Comparison of ENCODE assay signal across 11 cellular contexts in the genomic region with DNA sequence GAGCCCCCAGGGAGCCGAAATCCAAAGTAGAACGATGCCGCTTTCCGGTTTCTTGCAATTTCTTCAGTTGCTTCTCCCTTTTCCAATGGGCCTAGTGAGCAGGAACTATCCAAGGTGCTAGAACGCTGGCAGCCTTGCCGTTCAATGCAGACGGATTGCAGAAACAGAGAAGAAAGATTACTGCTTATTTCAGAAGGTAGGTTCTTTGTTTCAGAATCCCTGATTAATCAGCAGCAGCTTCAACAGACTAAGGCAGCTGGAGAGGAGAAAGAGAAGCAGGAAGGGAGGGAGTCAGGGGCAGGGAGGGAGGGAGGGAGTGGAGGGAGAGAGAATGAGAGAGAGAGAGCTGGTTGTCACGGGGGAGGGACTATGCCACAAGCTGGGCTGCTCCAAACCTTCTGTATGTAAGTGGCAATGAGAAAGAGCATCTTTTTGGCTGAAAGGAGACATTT. TPM values are rescaled to one million over a fixed set of nuclear protein-coding genes. Genes with fewer than 3 reads are reported as not detected.
DNase-seq lines count a peak whose midpoint lies in the region; TF ChIP-seq lines count a peak whose summit lies in the region.
"Had no signal": no experiment of that assay in that cellular context is flagged by ENCODE, and none has a peak within 500 bp of the region (broad histone marks: within the 10 kb centered on the region; RNA-seq: fewer than 3 reads in every experiment).

No MANE protein-coding gene starts in this region.

- H3K4me3 Mint-ChIP-seq in activated CD4-positive, alpha-beta memory T cell treated with anti-CD3 and anti-CD28 coated beads for 36 hours, result no peak overlapping the region
- no peak overlapping the region for H3K4me3 Mint-ChIP-seq in activated CD4-positive, alpha-beta memory T cell treated with anti-CD3 and anti-CD28 coated beads, Interleukin-2, amount 10 ng/mL, durations not matched to agents 7 days and 5 days
- H3K4me3 Mint-ChIP-seq in nephron progenitor cell, result no peak overlapping the region

- POLR2A ChIA-PET in activated CD4-positive, alpha-beta memory T cell treated with anti-CD3 and anti-CD28 coated beads for 36 hours (lab: Charles Lee), result no interaction called here
- POLR2A ChIA-PET in activated CD4-positive, alpha-beta memory T cell treated with anti-CD3 and anti-CD28 coated beads, Interleukin-2, amount 10 ng/mL, durations not matched to agents 7 days and 5 days (lab: Charles Lee), result no interaction called here

- no peak overlapping the region for H3K4me3 ChIP-seq in cardiac fibroblast (replicated peaks in 1 of 2; ENCODE audit: low read depth in 2 of 2, low read length in 2 of 2)
- no peak overlapping the region for H3K4me3 ChIP-seq in prostate gland
- H3K4me3 ChIP-seq: BLaER1 treated with 17β-estradiol and CSF1 and Interleukin-3, amounts not matched to agents 10 nM and 100 nM had no signal

- H3K27ac Mint-ChIP-seq in activated CD4-positive, alpha-beta memory T cell treated with anti-CD3 and anti-CD28 coated beads for 36 hours, result no peak overlapping the region
- H3K27ac Mint-ChIP-seq in activated CD4-positive, alpha-beta memory T cell treated with anti-CD3 and anti-CD28 coated beads, Interleukin-2, amount 10 ng/mL, durations not matched to agents 7 days and 5 days, result no peak overlapping the region
- H3K27ac Mint-ChIP-seq in nephron progenitor cell, result no peak overlapping the region

- H3K36me3 ChIP-seq in prostate gland, result no peaks in the 10 kb centered on the region
- H3K36me3 ChIP-seq: BLaER1 treated with 17β-estradiol and CSF1 and Interleukin-3, amounts not matched to agents 10 nM and 100 nM had no signal

- H3K9me3 Mint-ChIP-seq in activated CD4-positive, alpha-beta memory T cell treated with anti-CD3 and anti-CD28 coated beads for 36 hours, result no peaks in the 10 kb centered on the region
- H3K9me3 Mint-ChIP-seq in activated CD4-positive, alpha-beta memory T cell treated with anti-CD3 and anti-CD28 coated beads, Interleukin-2, amount 10 ng/mL, durations not matched to agents 7 days and 5 days, result no peaks in the 10 kb centered on the region
- no peaks in the 10 kb centered on the region for H3K9me3 Mint-ChIP-seq in nephron progenitor cell

- peaks cover 20% of the 10 kb centered on the region for H3K27me3 Mint-ChIP-seq in activated CD4-positive, alpha-beta memory T cell treated with anti-CD3 and anti-CD28 coated beads for 36 hours
- H3K27me3 Mint-ChIP-seq in activated CD4-positive, alpha-beta memory T cell treated with anti-CD3 and anti-CD28 coated beads, Interleukin-2, amount 10 ng/mL, durations not matched to agents 7 days and 5 days, result peaks cover 3% of the 10 kb centered on the region
- peaks cover 11% of the 10 kb centered on the region for H3K27me3 Mint-ChIP-seq in nephron progenitor cell (ENCODE audit: low read depth, poor library complexity)

- no peaks in the 10 kb centered on the region for H3K27me3 ChIP-seq in prostate gland (replicated peaks; ENCODE audit: insufficient read depth)
- H3K27me3 ChIP-seq: BLaER1 treated with 17β-estradiol and CSF1 and Interleukin-3, amounts not matched to agents 10 nM and 100 nM had no signal

- H3K9me3 ChIP-seq in prostate gland, result no peaks in the 10 kb centered on the region
- H3K9me3 ChIP-seq: BLaER1 treated with 17β-estradiol and CSF1 and Interleukin-3, amounts not matched to agents 10 nM and 100 nM had no signal

- no peak overlapping the region for H3K27ac ChIP-seq in prostate gland
- H3K27ac ChIP-seq: BLaER1 treated with 17β-estradiol and CSF1 and Interleukin-3, amounts not matched to agents 10 nM and 100 nM had no signal

- CTCF ChIA-PET in activated CD4-positive, alpha-beta memory T cell treated with anti-CD3 and anti-CD28 coated beads for 36 hours (lab: Charles Lee), result no interaction called here
- CTCF ChIA-PET in activated CD4-positive, alpha-beta memory T cell treated with anti-CD3 and anti-CD28 coated beads, Interleukin-2, amount 10 ng/mL, durations not matched to agents 7 days and 5 days (lab: Charles Lee), result no interaction called here

- 11% methylated on average over 8 of the region's 8 CpGs for WGBS in prostate gland

- intact Hi-C loops in activated CD4-positive, alpha-beta memory T cell treated with anti-CD3 and anti-CD28 coated beads for 36 hours (cut with micrococcal nuclease), result no loop called here
- intact Hi-C loops in prostate gland (cut with DNase I), result no loop called here

- DNase-seq in activated CD4-positive, alpha-beta memory T cell treated with anti-CD3 and anti-CD28 coated beads for 36 hours, result peak; percentile 17
- no peak for DNase-seq in activated CD4-positive, alpha-beta memory T cell treated with anti-CD3 and anti-CD28 coated beads, Interleukin-2, amount 10 ng/mL, durations not matched to agents 7 days and 5 days
- DNase-seq in NCI-H446 treated with DMSO at 0.1 percent for 48 hours (lab: John Stamatoyannopoulos, UW), result peak; percentile 65
- peak; percentile 43 to 61 for DNase-seq in cardiac fibroblast (ENCODE audit: low read depth in 2 of 2)
- peak; percentile 71 for DNase-seq in nephron progenitor cell
- DNase-seq in SW 1271 (lab: John Stamatoyannopoulos, UW), result no peak
- DNase-seq in activated CD8-positive, alpha-beta memory T cell treated with anti-CD3 and anti-CD28 coated beads for 24 hours, result no peak
- DNase-seq in prostate gland (ENCODE audit: low spot score), result no peak

- H3K4me1 Mint-ChIP-seq in activated CD4-positive, alpha-beta memory T cell treated with anti-CD3 and anti-CD28 coated beads for 36 hours (ENCODE audit: low read depth), result no peaks in the 10 kb centered on the region
- H3K4me1 Mint-ChIP-seq in activated CD4-positive, alpha-beta memory T cell treated with anti-CD3 and anti-CD28 coated beads, Interleukin-2, amount 10 ng/mL, durations not matched to agents 7 days and 5 days, result no peaks in the 10 kb centered on the region
- H3K4me1 Mint-ChIP-seq in nephron progenitor cell, result no peaks in the 10 kb centered on the region

- TF ChIP-seq POLR2A in prostate gland (IDR thresholded peaks at IDR 0.05), result no peak

- H3K4me1 ChIP-seq in prostate gland (replicated peaks), result no peaks in the 10 kb centered on the region
- H3K4me1 ChIP-seq: BLaER1 treated with 17β-estradiol and CSF1 and Interleukin-3, amounts not matched to agents 10 nM and 100 nM had no signal

- H3K36me3 Mint-ChIP-seq in activated CD4-positive, alpha-beta memory T cell treated with anti-CD3 and anti-CD28 coated beads for 36 hours, result no peaks in the 10 kb centered on the region
- no peaks in the 10 kb centered on the region for H3K36me3 Mint-ChIP-seq in activated CD4-positive, alpha-beta memory T cell treated with anti-CD3 and anti-CD28 coated beads, Interleukin-2, amount 10 ng/mL, durations not matched to agents 7 days and 5 days (ENCODE audit: low read depth)
- H3K36me3 Mint-ChIP-seq in nephron progenitor cell (ENCODE audit: low read depth), result no peaks in the 10 kb centered on the region

- TF ChIP-seq CTCF in cardiac fibroblast (IDR thresholded peaks at IDR 0.05; ENCODE audit: low read depth, low read length), result no peak
- TF ChIP-seq CTCF in nephron progenitor cell (IDR thresholded peaks at IDR 0.05), result no peak
- TF ChIP-seq CTCF in prostate gland (IDR thresholded peaks at IDR 0.05), result no peak

RNA-seq across cellular contexts. Expression of a gene that starts 0.6 kb away (rescaled TPM):
- total RNA-seq in activated CD4-positive, alpha-beta memory T cell treated with anti-CD3 and anti-CD28 coated beads for 36 hours, result not detected
- not detected for total RNA-seq in activated CD4-positive, alpha-beta memory T cell treated with anti-CD3 and anti-CD28 coated beads, Interleukin-2, amount 10 ng/mL, durations not matched to agents 7 days and 5 days
- under 1 TPM in 1 of 2 donors, not detected in 1; 0.14 TPM for total RNA-seq in prostate gland
- total RNA-seq: pulmonary artery endothelial cell; T-helper 2 cell treated with Interferon-gamma antibody and Interleukin-4, amounts not matched to agents 100 ng/mL and 5 ng/mL, for 36 hours had no signal

Comparison
In these comparisons a context has a peak if more than half of its experiments do, and no peak if none do; other contexts are left out.
1. DNase-seq: peak in activated CD4-positive, alpha-beta memory T cell treated with anti-CD3 and anti-CD28 coated beads for 36 hours (single experiment), NCI-H446 treated with DMSO at 0.1 percent for 48 hours (single experiment), cardiac fibroblast (2 of 2) and nephron progenitor cell (single experiment); none in activated CD4-positive, alpha-beta memory T cell treated with anti-CD3 and anti-CD28 coated beads, Interleukin-2, amount 10 ng/mL, durations not matched to agents 7 days and 5 days (single experiment), SW 1271 (0 of 2), activated CD8-positive, alpha-beta memory T cell treated with anti-CD3 and anti-CD28 coated beads for 24 hours (single experiment) and prostate gland (single experiment).